ENCODE assay signal across 1 cellular context in genomic region chr20:57329608-57330221, GRCh38.
TF ChIP-seq lines count a peak whose summit lies in the region.

SPO11 (plus strand) TSS chr20:57329803; CDS start chr20:57329868, 65 bp downstream.

TF ChIP-seq in GM23338, 12 proteins besides CTCF, POLR2A, EP300 and RAD21 (continued from another document):
- TF ChIP-seq, protein P1, sequence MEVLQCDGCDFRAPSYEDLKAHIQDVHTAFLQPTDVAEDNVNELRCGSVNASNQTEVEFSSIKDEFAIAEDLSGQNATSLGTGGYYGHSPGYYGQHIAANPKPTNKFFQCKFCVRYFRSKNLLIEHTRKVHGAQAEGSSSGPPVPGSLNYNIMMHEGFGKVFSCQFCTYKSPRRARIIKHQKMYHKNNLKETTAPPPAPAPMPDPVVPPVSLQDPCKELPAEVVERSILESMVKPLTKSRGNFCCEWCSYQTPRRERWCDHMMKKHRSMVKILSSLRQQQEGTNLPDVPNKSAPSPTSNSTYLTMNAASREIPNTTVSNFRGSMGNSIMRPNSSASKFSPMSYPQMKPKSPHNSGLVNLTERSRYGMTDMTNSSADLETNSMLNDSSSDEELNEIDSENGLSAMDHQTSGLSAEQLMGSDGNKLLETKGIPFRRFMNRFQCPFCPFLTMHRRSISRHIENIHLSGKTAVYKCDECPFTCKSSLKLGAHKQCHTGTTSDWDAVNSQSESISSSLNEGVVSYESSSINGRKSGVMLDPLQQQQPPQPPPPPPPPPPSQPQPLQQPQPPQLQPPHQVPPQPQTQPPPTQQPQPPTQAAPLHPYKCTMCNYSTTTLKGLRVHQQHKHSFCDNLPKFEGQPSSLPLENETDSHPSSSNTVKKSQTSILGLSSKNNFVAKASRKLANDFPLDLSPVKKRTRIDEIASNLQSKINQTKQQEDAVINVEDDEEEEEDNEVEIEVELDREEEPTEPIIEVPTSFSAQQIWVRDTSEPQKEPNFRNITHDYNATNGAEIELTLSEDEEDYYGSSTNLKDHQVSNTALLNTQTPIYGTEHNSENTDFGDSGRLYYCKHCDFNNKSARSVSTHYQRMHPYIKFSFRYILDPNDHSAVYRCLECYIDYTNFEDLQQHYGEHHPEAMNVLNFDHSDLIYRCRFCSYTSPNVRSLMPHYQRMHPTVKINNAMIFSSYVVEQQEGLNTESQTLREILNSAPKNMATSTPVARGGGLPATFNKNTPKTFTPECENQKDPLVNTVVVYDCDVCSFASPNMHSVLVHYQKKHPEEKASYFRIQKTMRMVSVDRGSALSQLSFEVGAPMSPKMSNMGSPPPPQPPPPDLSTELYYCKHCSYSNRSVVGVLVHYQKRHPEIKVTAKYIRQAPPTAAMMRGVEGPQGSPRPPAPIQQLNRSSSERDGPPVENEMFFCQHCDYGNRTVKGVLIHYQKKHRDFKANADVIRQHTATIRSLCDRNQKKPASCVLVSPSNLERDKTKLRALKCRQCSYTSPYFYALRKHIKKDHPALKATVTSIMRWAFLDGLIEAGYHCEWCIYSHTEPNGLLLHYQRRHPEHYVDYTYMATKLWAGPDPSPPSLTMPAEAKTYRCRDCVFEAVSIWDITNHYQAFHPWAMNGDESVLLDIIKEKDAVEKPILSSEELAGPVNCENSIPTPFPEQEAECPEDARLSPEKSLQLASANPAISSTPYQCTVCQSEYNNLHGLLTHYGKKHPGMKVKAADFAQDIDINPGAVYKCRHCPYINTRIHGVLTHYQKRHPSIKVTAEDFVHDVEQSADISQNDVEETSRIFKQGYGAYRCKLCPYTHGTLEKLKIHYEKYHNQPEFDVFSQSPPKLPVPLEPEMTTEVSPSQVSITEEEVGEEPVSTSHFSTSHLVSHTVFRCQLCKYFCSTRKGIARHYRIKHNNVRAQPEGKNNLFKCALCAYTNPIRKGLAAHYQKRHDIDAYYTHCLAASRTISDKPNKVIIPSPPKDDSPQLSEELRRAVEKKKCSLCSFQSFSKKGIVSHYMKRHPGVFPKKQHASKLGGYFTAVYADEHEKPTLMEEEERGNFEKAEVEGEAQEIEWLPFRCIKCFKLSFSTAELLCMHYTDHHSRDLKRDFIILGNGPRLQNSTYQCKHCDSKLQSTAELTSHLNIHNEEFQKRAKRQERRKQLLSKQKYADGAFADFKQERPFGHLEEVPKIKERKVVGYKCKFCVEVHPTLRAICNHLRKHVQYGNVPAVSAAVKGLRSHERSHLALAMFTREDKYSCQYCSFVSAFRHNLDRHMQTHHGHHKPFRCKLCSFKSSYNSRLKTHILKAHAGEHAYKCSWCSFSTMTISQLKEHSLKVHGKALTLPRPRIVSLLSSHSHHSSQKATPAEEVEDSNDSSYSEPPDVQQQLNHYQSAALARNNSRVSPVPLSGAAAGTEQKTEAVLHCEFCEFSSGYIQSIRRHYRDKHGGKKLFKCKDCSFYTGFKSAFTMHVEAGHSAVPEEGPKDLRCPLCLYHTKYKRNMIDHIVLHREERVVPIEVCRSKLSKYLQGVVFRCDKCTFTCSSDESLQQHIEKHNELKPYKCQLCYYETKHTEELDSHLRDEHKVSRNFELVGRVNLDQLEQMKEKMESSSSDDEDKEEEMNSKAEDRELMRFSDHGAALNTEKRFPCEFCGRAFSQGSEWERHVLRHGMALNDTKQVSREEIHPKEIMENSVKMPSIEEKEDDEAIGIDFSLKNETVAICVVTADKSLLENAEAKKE (CRISPR knock-in tag; IDR thresholded peaks at IDR 0.05), result no peak
